Comparison of ENCODE assay signal across 25 cellular contexts in genomic region chr13:37878496-37878895, GRCh38. TPM values are rescaled to one million over a fixed set of nuclear protein-coding genes. Genes with fewer than 3 reads are reported as not detected.
DNase-seq lines count a peak whose midpoint lies in the region; ATAC-seq and TF ChIP-seq lines count a peak whose summit lies in the region.
"Had no signal": no experiment of that assay in that cellular context is flagged by ENCODE, and none has a peak within 500 bp of the region (broad histone marks: within the 10 kb centered on the region; RNA-seq: fewer than 3 reads in every experiment).

No MANE protein-coding gene starts in this region.

- H2AK9ac ChIP-seq in IMR-90 (replicated peaks; ENCODE audit: low read depth, low read length, poor library complexity), result no peak overlapping the region

- H3K9me1 ChIP-seq in IMR-90 (ENCODE audit: insufficient read depth, low read length), result no peaks in the 10 kb centered on the region

- no peak overlapping the region for H3K27ac ChIP-seq in IMR-90 (ENCODE audit: insufficient read depth, low read length)
- H3K27ac ChIP-seq: A549, BLaER1, dorsolateral prefrontal cortex, esophagus squamous epithelium, KMS-11, ovary, skin epidermis, suprapubic skin, upper lobe of right lung had no signal

- no TSS peak for BruUV-seq in IMR-90 (replicated peaks; lab: Mats Ljungman, UMichigan)

- no peaks in the 10 kb centered on the region for H3K4me1 ChIP-seq in IMR-90 (ENCODE audit: control insufficient read depth, insufficient read depth, low read length)
- H3K4me1 ChIP-seq: A549, BLaER1, esophagus squamous epithelium, suprapubic skin, upper lobe of right lung had no signal

- no peak overlapping the region for H2BK20ac ChIP-seq in IMR-90 (ENCODE audit: low read depth, low read length)

- no peaks in the 10 kb centered on the region; the same call in 1 of the 2 replicates for H3K27me3 ChIP-seq in IMR-90 (ENCODE audit: control insufficient read depth, insufficient read depth, low read length)
- H3K27me3 ChIP-seq: BLaER1, esophagus squamous epithelium, ovary, upper lobe of right lung had no signal

- H2AK5ac ChIP-seq in IMR-90 (ENCODE audit: low read depth, low read length), result no peak overlapping the region

- intact Hi-C loops in IMR-90 (cut with micrococcal nuclease), result no loop called here

- CTCF ChIA-PET in IMR-90 (lab: Yijun Ruan, JAX), result no interaction called here

- H3K4me2 ChIP-seq in IMR-90 (ENCODE audit: low read depth, low read length), result peak overlapping the region; percentile 40; the same call in 1 of the 2 replicates
- H3K4me2 ChIP-seq: A549, BLaER1, KMS-11 had no signal

- H3K79me1 ChIP-seq in IMR-90 (ENCODE audit: low read depth in 1 of 2, low read length in 2 of 2), result no peaks in the 10 kb centered on the region

- no peak overlapping the region for H2BK5ac ChIP-seq in IMR-90 (ENCODE audit: low read depth, low read length, poor library complexity, severe bottlenecking)

- in situ Hi-C loops in IMR-90 (cut with MboI; ENCODE audit: low sequenced_read_pairs), result no loop called here

- no peak overlapping the region for H2BK15ac ChIP-seq in IMR-90 (ENCODE audit: low read depth, low read length)

- H3K9ac ChIP-seq in IMR-90 (ENCODE audit: low read depth, low read length), result no peak overlapping the region
- H3K9ac ChIP-seq: BLaER1, KMS-11 had no signal

- TF ChIP-seq POLR2A in IMR-90 (IDR thresholded peaks at IDR 0.05; ENCODE audit: low read depth, low read length), result no peak

- WGBS in IMR-90 (ENCODE audit: extremely low coverage in 2 of 2, insufficient read length in 1 of 2), 2 experiments, result no CpG with 5 or more reads among the region's 1 CpG

- ATAC-seq in IMR-90 (ENCODE audit: low read depth) (peak; percentile 75), GM18909 (IDR thresholded peaks at IDR 0.05; ENCODE audit: poor library complexity, unreplicated experiment) (no peak), HG02870 (IDR thresholded peaks at IDR 0.05; ENCODE audit: unreplicated experiment) (no peak)
- ATAC-seq: A549; activated CD4-positive, CD25-positive, alpha-beta regulatory T cell treated with anti-CD3 and anti-CD28 coated beads, Interleukin-2, amount 50 U/mL, for 24 hours; activated T-cell treated with anti-CD3 and anti-CD28 coated beads, Interleukin-2, amount 50 U/mL, for 72 hours; T-helper 17 cell; upper lobe of right lung had no signal

- H4K91ac ChIP-seq in IMR-90 (ENCODE audit: insufficient read depth, low read depth, low read length), result no peak overlapping the region

- H4K5ac ChIP-seq in IMR-90 (ENCODE audit: low read depth, low read length), result no peak overlapping the region

- H2AFZ ChIP-seq in IMR-90 (replicated peaks; ENCODE audit: low read length, poor library complexity), result no peak overlapping the region

- no peak overlapping the region for H3K14ac ChIP-seq in IMR-90 (replicated peaks; ENCODE audit: low read depth, low read length)

- TF ChIP-seq RAD21 in IMR-90 (IDR thresholded peaks at IDR 0.05; ENCODE audit: low read length), result no peak

- no peak overlapping the region for H3K4ac ChIP-seq in IMR-90 (ENCODE audit: low read depth, low read length)

- peak overlapping the region; percentile 36; the same call in 1 of the 2 replicates for H3K18ac ChIP-seq in IMR-90 (ENCODE audit: low read depth, low read length)

- no peak overlapping the region for H2BK120ac ChIP-seq in IMR-90 (ENCODE audit: low read depth, low read length)

- no peak overlapping the region for H4K8ac ChIP-seq in IMR-90 (ENCODE audit: low read depth in 2 of 2, low read length in 2 of 2)

- POLR2A ChIA-PET in IMR-90 (lab: Charles Lee; ENCODE audit: unreplicated experiment), result no interaction called here

- no peaks in the 10 kb centered on the region for H3K9me3 ChIP-seq in IMR-90 (ENCODE audit: control insufficient read depth, insufficient read depth, low read length)
- H3K9me3 ChIP-seq: A549, BLaER1, esophagus squamous epithelium, ovary, suprapubic skin, upper lobe of right lung had no signal

- dilution Hi-C loops in IMR-90 (cut with HindIII; ENCODE audit: low sequenced_read_pairs, unreplicated experiment), result no loop called here

- H3K23ac ChIP-seq in IMR-90 (ENCODE audit: low read depth, low read length), result no peak overlapping the region

- no peak overlapping the region for H3K56ac ChIP-seq in IMR-90 (ENCODE audit: extremely low read depth, insufficient read depth, low read length)

- TF ChIP-seq CTCF in IMR-90 (conservative IDR thresholded peaks at IDR 0.05; ENCODE audit: low read depth, low read length) (no peak), choroid plexus epithelial cell (conservative IDR thresholded peaks at IDR 0.05; ENCODE audit: low read depth, low read length) (no peak)

- no peaks in the 10 kb centered on the region for H3K36me3 ChIP-seq in IMR-90 (ENCODE audit: control insufficient read depth, insufficient read depth, low read length)
- H3K36me3 ChIP-seq: BLaER1, esophagus squamous epithelium, ovary, suprapubic skin, upper lobe of right lung had no signal

- H3K4me3 ChIP-seq in IMR-90 (ENCODE audit: insufficient read depth, low read depth, low read length) (no peak overlapping the region), choroid plexus epithelial cell (ENCODE audit: low read depth, low read length) (no peak overlapping the region)
- H3K4me3 ChIP-seq: A549, BLaER1, dorsolateral prefrontal cortex, esophagus squamous epithelium, ovary, skin epidermis, suprapubic skin, upper lobe of right lung had no signal

- H4K20me1 ChIP-seq in IMR-90 (ENCODE audit: insufficient read depth, low read length), result no peaks in the 10 kb centered on the region
- H4K20me1 ChIP-seq: BLaER1 had no signal

- DNase-seq in EH (ENCODE audit: low read depth) (peak; percentile 88), IMR-90 (peak; percentile 53), choroid plexus epithelial cell (ENCODE audit: low read depth) (peak; percentile 65), myocyte (ENCODE audit: low read depth) (peak; percentile 10), DMS 273 treated with DMSO at 0.1 percent for 48 hours (lab: John Stamatoyannopoulos, UW) (no peak)
- DNase-seq in stimulated activated CD4-positive, alpha-beta T cell treated with anti-CD3 and anti-CD28 coated beads, Interleukin-4, amount 100 ng/mL, for 4 hours, result no peak
- DNase-seq: activated CD4-positive, alpha-beta memory T cell treated with anti-CD3 and anti-CD28 coated beads for 36 hours; activated T-cell treated with anti-CD3 and anti-CD28 coated beads, Interleukin-2, amount 50 U/mL, for 72 hours; dorsolateral prefrontal cortex; esophagus squamous epithelium; GOT3; NCI-H2029; ovary; SHP77; stimulated activated naive CD4-positive, alpha-beta T cell; T-helper 17 cell; upper lobe of right lung had no signal

TF ChIP-seq in IMR-90, 13 proteins besides CTCF, POLR2A, EP300 and RAD21:
- TF ChIP-seq RCOR1 (IDR thresholded peaks at IDR 0.05; ENCODE audit: insufficient replicate concordance, low read length), result no peak
- no peak for TF ChIP-seq RFX5 (IDR thresholded peaks at IDR 0.05; ENCODE audit: low read depth, low read length)
- TF ChIP-seq CHD1 (IDR thresholded peaks at IDR 0.05; ENCODE audit: low read depth, low read length), result no peak
- TF ChIP-seq CEBPB (IDR thresholded peaks at IDR 0.05; ENCODE audit: low read depth, low read length), result no peak

RNA-seq across cellular contexts. Expression of gene TRPC4, which starts 8.9 kb away (rescaled TPM):
- total RNA-seq in IMR-90 (2012; rRNA removed), result 5.2 and 5.3 TPM in 2 replicates
- 1.4 and 1.9 TPM in 2 replicates for polyA plus RNA-seq in IMR-90 (2012; rRNA removed)
- 0.42 and 0.45 TPM in 2 replicates for polyA plus RNA-seq in IMR-90 (2012; cell fraction: cytosol; rRNA removed)
- 0.39 and 1.9 TPM in 2 replicates for polyA plus RNA-seq in IMR-90 (2012; cell fraction: nucleus; rRNA removed; ENCODE audit: low replicate concordance)
- 0.99 and 1.2 TPM in 2 replicates for total RNA-seq in myocyte
- polyA plus RNA-seq in myocyte (2012), result 0.23 TPM
- total RNA-seq: activated CD4-positive, alpha-beta memory T cell treated with anti-CD3 and anti-CD28 coated beads for 36 hours; activated T-cell treated with anti-CD3 and anti-CD28 coated beads, Interleukin-2, amount 50 U/mL, for 72 hours; T-helper 17 cell had no signal

Comparison
In these comparisons a context has a peak if more than half of its experiments do, and no peak if none do; other contexts are left out.
1. DNase-seq: peak in EH (single experiment), IMR-90 (single experiment), choroid plexus epithelial cell (single experiment) and myocyte (single experiment); none in DMS 273 treated with DMSO at 0.1 percent for 48 hours (single experiment) and stimulated activated CD4-positive, alpha-beta T cell treated with anti-CD3 and anti-CD28 coated beads, Interleukin-4, amount 100 ng/mL, for 4 hours (0 of 2).